17 cellular contexts compared by ENCODE assay signal in genomic region chr10:60192986-60193385, GRCh38.
"Had no signal": no experiment of that assay in that cellular context is flagged by ENCODE, and none has a peak within 500 bp of the region (broad histone marks: within the 10 kb centered on the region; RNA-seq: fewer than 3 reads in every experiment).

No MANE protein-coding gene starts in this region.

- H3K36me3 ChIP-seq: thoracic aorta, transverse colon had no signal

- H3K4me1 ChIP-seq: esophagus squamous epithelium, lower lobe of right lung, pancreas had no signal

- H3K9me3 ChIP-seq: esophagus squamous epithelium, left ventricle myocardium inferior, lower lobe of right lung, pancreas, stomach, thoracic aorta, transverse colon had no signal

- H3K4me3 ChIP-seq: esophagus squamous epithelium, left ventricle myocardium inferior, lower lobe of right lung, pancreas, stomach, thoracic aorta, transverse colon had no signal

- H3K27ac ChIP-seq: esophagus squamous epithelium, left ventricle myocardium inferior, lower lobe of right lung, pancreas, stomach, thoracic aorta, transverse colon had no signal

- H3K27me3 ChIP-seq: esophagus squamous epithelium, pancreas, stomach, transverse colon had no signal

- DNase-seq: effector memory CD8-positive, alpha-beta T cell; esophagus squamous epithelium; foreskin fibroblast; kidney; left cardiac atrium; left ventricle myocardium inferior; lower lobe of right lung; natural killer cell; pancreas; right cardiac atrium; small intestine; stimulated activated CD4-positive, alpha-beta T cell treated with anti-CD3 and anti-CD28 coated beads, Interleukin-12 subunit alpha, Interleukin-12 subunit beta, amount 100 ng/mL, for 4 hours; stimulated activated naive CD4-positive, alpha-beta T cell; stomach; substantia nigra; transverse colon had no signal
